ENCODE assay signal across 8 cellular contexts in genomic region chr5:137734962-137735530, GRCh38. TPM values are rescaled to one million over a fixed set of nuclear protein-coding genes. Genes with fewer than 3 reads are reported as not detected.
DNase-seq lines count a peak whose midpoint lies in the region; ATAC-seq and TF ChIP-seq lines count a peak whose summit lies in the region.

No MANE protein-coding gene starts in this region.

- DNase-seq in NCI-H510A treated with DMSO at 0.1 percent for 48 hours (lab: John Stamatoyannopoulos, UW) (peak; percentile 54), NCI-H510A (lab: John Stamatoyannopoulos, UW) (no peak), glomerular visceral epithelial cell (ENCODE audit: extremely low spot score) (peak; percentile 33), occipital lobe (lab: John Stamatoyannopoulos, UW) (peak; percentile 39), erythroblast (lab: John Stamatoyannopoulos, UW) (no peak), posterior vena cava (ENCODE audit: low spot score) (no peak)
- peak; percentile 3 for DNase-seq in activated CD4-positive, alpha-beta T cell treated with anti-CD3 and anti-CD28 coated beads, Interleukin-2, amount 50 U/mL, for 1 hour

- no peak for TF ChIP-seq POLR2A in erythroblast (IDR thresholded peaks at IDR 0.05; ENCODE audit: low read length)

- intact Hi-C loops in posterior vena cava (cut with DNase I), result loop anchor here in 1 of 2 donors (5.0 to 10.0 kb wide), 2 partner anchors 73 to 420 kb away; no protein-coding TSS in a partner anchor

- ATAC-seq in HG02852 (IDR thresholded peaks at IDR 0.05; ENCODE audit: unreplicated experiment), result peak; percentile 1

RNA-seq across cellular contexts. Expression of gene KLHL3, which starts 0.8 kb away (rescaled TPM):
- 8.7 TPM for total RNA-seq in occipital lobe
- total RNA-seq in posterior vena cava, result 10 to 100 TPM; 11.4 to 11.5 TPM

RNA-seq across cellular contexts. Expression of gene HNRNPA0, which starts 19.1 kb away (rescaled TPM):
- total RNA-seq in occipital lobe (53.7 TPM), posterior vena cava (10 to 100 TPM; 23.5 to 24.2 TPM)

Comparison
In these comparisons a context has a peak if more than half of its experiments do, and no peak if none do; other contexts are left out.
1. DNase-seq: peak in NCI-H510A treated with DMSO at 0.1 percent for 48 hours (single experiment), activated CD4-positive, alpha-beta T cell treated with anti-CD3 and anti-CD28 coated beads, Interleukin-2, amount 50 U/mL, for 1 hour (single experiment), glomerular visceral epithelial cell (single experiment) and occipital lobe (single experiment); none in NCI-H510A (single experiment), erythroblast (0 of 2) and posterior vena cava (single experiment).